9 cellular contexts compared by ENCODE assay signal in genomic region chr2:66434679-66435548, GRCh38. TPM values are rescaled to one million over a fixed set of nuclear protein-coding genes. Genes with fewer than 3 reads are reported as not detected.
A peak's percentile ranks its signal among the peaks of the same experiment; 100 is the strongest.
DNase-seq lines count a peak whose midpoint lies in the region; ATAC-seq, FAIRE-seq and TF ChIP-seq lines count a peak whose summit lies in the region.
"Had no signal": no experiment of that assay in that cellular context is flagged by ENCODE, and none has a peak within 500 bp of the region (broad histone marks: within the 10 kb centered on the region; RNA-seq: fewer than 3 reads in every experiment).

Gene MEIS1, plus strand, starts transcription at chr2:66435125. Its CDS starts 732 bp downstream, at chr2:66435857.

- TF ChIP-seq EP300 in gastroesophageal sphincter (IDR thresholded peaks at IDR 0.05), result no peak

- no peak for TF ChIP-seq CTCF in C4-2B (conservative IDR thresholded peaks at IDR 0.05)
- TF ChIP-seq CTCF in gastroesophageal sphincter (IDR thresholded peaks at IDR 0.05), result no peak
- no peak for TF ChIP-seq CTCF in D721Med (IDR thresholded peaks at IDR 0.05; ENCODE audit: insufficient read depth, missing control alignments)

- ATAC-seq in GM19023 (IDR thresholded peaks at IDR 0.05; ENCODE audit: unreplicated experiment), result peak; percentile 65
- ATAC-seq in HG03432 (IDR thresholded peaks at IDR 0.05; ENCODE audit: unreplicated experiment), result peak; percentile 76
- ATAC-seq in gastroesophageal sphincter, result peak; percentile 86
- ATAC-seq in natural killer cell treated with Interleukin-12 subunit alpha and Interleukin-12 subunit beta and Interleukin-15 and Interleukin-18, amount 100 ng/mL, for 72 hours, result peak; percentile 81 to 86

- no peak within 1 kb of the TSS for H3K27ac Mint-ChIP-seq in activated naive CD8-positive, alpha-beta T cell treated with anti-CD3 and anti-CD28 coated beads for 36 hours
- H3K27ac Mint-ChIP-seq in natural killer cell treated with Interleukin-12 subunit alpha and Interleukin-12 subunit beta and Interleukin-15 and Interleukin-18, amount 100 ng/mL, for 72 hours, result peak within 1 kb of the TSS; percentile 11 to 76

- peak within 1 kb of the TSS; percentile 68 for H3K4me3 Mint-ChIP-seq in activated naive CD8-positive, alpha-beta T cell treated with anti-CD3 and anti-CD28 coated beads for 36 hours
- H3K4me3 Mint-ChIP-seq in natural killer cell treated with Interleukin-12 subunit alpha and Interleukin-12 subunit beta and Interleukin-15 and Interleukin-18, amount 100 ng/mL, for 72 hours, result peak within 1 kb of the TSS; percentile 87

- peak; percentile 86 for DNase-seq in NCI-H446 treated with DMSO at 0.1 percent for 48 hours (lab: John Stamatoyannopoulos, UW)
- DNase-seq in activated naive CD8-positive, alpha-beta T cell treated with anti-CD3 and anti-CD28 coated beads for 36 hours, result peak; percentile 34
- peak; percentile 74 for DNase-seq in natural killer cell treated with Interleukin-12 subunit alpha and Interleukin-12 subunit beta and Interleukin-15 and Interleukin-18, amount 100 ng/mL, for 72 hours (ENCODE audit: low spot score)
- DNase-seq in D721Med (ENCODE audit: insufficient read length, low spot score), result no peak

- FAIRE-seq in D721Med (lab: Jason Lieb, UNC), result no peak

- peaks cover 98% of the 10 kb centered on the region for H3K27me3 Mint-ChIP-seq in activated naive CD8-positive, alpha-beta T cell treated with anti-CD3 and anti-CD28 coated beads for 36 hours
- H3K27me3 Mint-ChIP-seq in natural killer cell treated with Interleukin-12 subunit alpha and Interleukin-12 subunit beta and Interleukin-15 and Interleukin-18, amount 100 ng/mL, for 72 hours, result peaks cover 53 to 81% of the 10 kb centered on the region in 2 donors

- H3K36me3 Mint-ChIP-seq in activated naive CD8-positive, alpha-beta T cell treated with anti-CD3 and anti-CD28 coated beads for 36 hours, result peaks cover 4% of the 10 kb centered on the region
- peaks cover 4% of the 10 kb centered on the region for H3K36me3 Mint-ChIP-seq in natural killer cell treated with Interleukin-12 subunit alpha and Interleukin-12 subunit beta and Interleukin-15 and Interleukin-18, amount 100 ng/mL, for 72 hours

- WGBS in gastroesophageal sphincter (ENCODE audit: low coverage in 1 of 2), 2 donors, result 0% methylated on average over 6 to 27 of the region's 38 CpGs

- peak; percentile 94 to 96 for TF ChIP-seq POLR2A in gastroesophageal sphincter (IDR thresholded peaks at IDR 0.05)

- H3K9me3 Mint-ChIP-seq in activated naive CD8-positive, alpha-beta T cell treated with anti-CD3 and anti-CD28 coated beads for 36 hours, result no peaks in the 10 kb centered on the region
- no peaks in the 10 kb centered on the region for H3K9me3 Mint-ChIP-seq in natural killer cell treated with Interleukin-12 subunit alpha and Interleukin-12 subunit beta and Interleukin-15 and Interleukin-18, amount 100 ng/mL, for 72 hours

- peak within 1 kb of the TSS; percentile 68 to 85 for H3K4me3 ChIP-seq in gastroesophageal sphincter

- H3K4me1 Mint-ChIP-seq in activated naive CD8-positive, alpha-beta T cell treated with anti-CD3 and anti-CD28 coated beads for 36 hours, result peaks cover 32% of the 10 kb centered on the region
- H3K4me1 Mint-ChIP-seq in natural killer cell treated with Interleukin-12 subunit alpha and Interleukin-12 subunit beta and Interleukin-15 and Interleukin-18, amount 100 ng/mL, for 72 hours (ENCODE audit: low read depth in 2 of 2), result peaks cover 20 to 25% of the 10 kb centered on the region in 2 donors

- peaks cover 0 to 21% of the 10 kb centered on the region in 2 donors for H3K36me3 ChIP-seq in gastroesophageal sphincter

- H3K27me3 ChIP-seq in gastroesophageal sphincter, result no peaks in the 10 kb centered on the region

- H3K27ac ChIP-seq in C4-2B (peak within 1 kb of the TSS; percentile 62), gastroesophageal sphincter (peak within 1 kb of the TSS; percentile 90 to 98 (median 98))

- no peaks in the 10 kb centered on the region for H3K9me3 ChIP-seq in gastroesophageal sphincter

- peaks cover 0 to 29% (median 0%) of the 10 kb centered on the region in 3 donors for H3K4me1 ChIP-seq in gastroesophageal sphincter

RNA-seq across cellular contexts. Expression of gene MEIS1, which starts in this region (rescaled TPM):
- not detected for total RNA-seq in activated naive CD8-positive, alpha-beta T cell treated with anti-CD3 and anti-CD28 coated beads for 36 hours
- total RNA-seq in gastroesophageal sphincter, result 100 to 1,000 TPM; 114 to 305 (median 181) TPM
- 1 to 10 TPM in 1 of 2 donors, under 1 TPM in 1; 0.53 to 3.6 TPM for total RNA-seq in natural killer cell treated with Interleukin-12 subunit alpha and Interleukin-12 subunit beta and Interleukin-15 and Interleukin-18, amount 100 ng/mL, for 72 hours
- total RNA-seq: T-helper 2 cell treated with Interferon-gamma antibody and Interleukin-4, amounts not matched to agents 100 ng/mL and 5 ng/mL, for 36 hours had no signal

Comparison
In these comparisons a context has a peak if more than half of its experiments do, and no peak if none do; other contexts are left out.
1. RNA of gene MEIS1 (total RNA-seq): 114 to 305 TPM in gastroesophageal sphincter; 0.53 to 3.6 TPM in natural killer cell treated with Interleukin-12 subunit alpha and Interleukin-12 subunit beta and Interleukin-15 and Interleukin-18, amount 100 ng/mL, for 72 hours and not detected in activated naive CD8-positive, alpha-beta T cell treated with anti-CD3 and anti-CD28 coated beads for 36 hours; every median in the first group is over 10 times any median in the second.
2. Peak in DNase-seq in activated naive CD8-positive, alpha-beta T cell treated with anti-CD3 and anti-CD28 coated beads for 36 hours; RNA of the gene not detected or under 1 TPM.
3. Peak in every context shown above with its lines, with median percentiles within 50 percentile points of each other: ATAC-seq.